ENCODE assay signal across 8 cellular contexts in the genomic region with DNA sequence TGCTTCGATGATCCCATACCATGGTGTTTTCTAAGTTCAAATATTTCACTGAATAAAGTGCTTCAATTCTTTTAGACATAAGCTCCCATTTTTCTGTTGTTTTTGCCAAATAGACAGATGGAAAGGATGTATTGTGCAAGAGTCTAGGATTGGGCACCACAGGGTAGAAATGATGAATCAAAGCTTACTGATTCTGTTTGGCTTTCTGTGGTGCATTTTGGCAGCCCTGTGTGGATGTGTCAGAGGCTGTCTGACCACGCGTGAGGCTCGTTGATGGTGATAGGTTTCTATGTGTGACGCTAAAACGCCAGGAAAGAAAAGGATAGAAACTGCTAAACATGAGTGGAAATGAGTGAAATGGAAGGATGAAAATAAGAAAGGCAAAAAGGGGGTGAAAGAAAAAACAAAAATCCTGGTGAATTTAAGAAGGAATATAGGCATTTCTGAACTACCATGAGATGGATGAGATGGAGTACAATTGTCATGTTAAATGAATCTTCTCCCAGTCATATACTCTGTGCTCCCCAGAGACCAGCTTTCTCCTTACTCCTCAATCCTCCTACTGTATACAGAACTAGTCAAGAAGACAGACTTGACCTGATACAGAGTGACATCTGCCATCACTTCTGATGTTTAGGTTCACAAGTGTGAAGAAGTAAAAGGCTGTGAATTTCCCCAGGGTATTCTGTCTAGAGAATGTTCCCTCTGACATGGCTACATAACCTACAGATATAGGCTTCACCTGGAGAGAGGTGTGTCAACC. TPM values are rescaled to one million over a fixed set of nuclear protein-coding genes. Genes with fewer than 3 reads are reported as not detected.
A peak's percentile ranks its signal among the peaks of the same experiment; 100 is the strongest.
DNase-seq lines count a peak whose midpoint lies in the region; ATAC-seq, FAIRE-seq and TF ChIP-seq lines count a peak whose summit lies in the region.

No MANE protein-coding gene starts in this region.

- no peak for FAIRE-seq in GM12891 (lab: Jason Lieb, UNC)

- peak; percentile 67 for DNase-seq in stimulated activated CD4-positive, alpha-beta T cell treated with anti-CD3 and anti-CD28 coated beads, Interleukin-15, amount 100 ng/mL, for 24 hours
- no peak for DNase-seq in stimulated activated CD4-positive, alpha-beta T cell treated with anti-CD3 and anti-CD28 coated beads, Interleukin-12 subunit alpha, Interleukin-12 subunit beta, amount 100 ng/mL, for 4 hours
- DNase-seq in left lung (no peak), GM12891 (ENCODE audit: insufficient read length, low spot score) (no peak), HAP-1 (ENCODE audit: low spot score in 2 of 2) (no peak)

- H3K9me3 Mint-ChIP-seq in activated T-helper 17 cell treated with anti-CD3 and anti-CD28 coated beads, Interleukin-2, amount 50 U/mL, for 72 hours, result no peaks in the 10 kb centered on the region

- intact Hi-C loops in left lung (cut with DNase I), result no loop called here

- peaks cover 15% of the 10 kb centered on the region for H3K36me3 Mint-ChIP-seq in activated T-helper 17 cell treated with anti-CD3 and anti-CD28 coated beads, Interleukin-2, amount 50 U/mL, for 72 hours (ENCODE audit: low read depth)

- no peak for TF ChIP-seq POLR2A in GM12891 (IDR thresholded peaks at IDR 0.05; ENCODE audit: low read depth, low read length)

- no peaks in the 10 kb centered on the region for H3K27me3 Mint-ChIP-seq in activated T-helper 17 cell treated with anti-CD3 and anti-CD28 coated beads, Interleukin-2, amount 50 U/mL, for 72 hours

- H3K27me3 ChIP-seq in left lung (no peaks in the 10 kb centered on the region), HAP-1 (ENCODE audit: low read depth) (no peaks in the 10 kb centered on the region)

- peak; percentile 92 for ATAC-seq in activated T-helper 17 cell treated with anti-CD3 and anti-CD28 coated beads, Interleukin-2, amount 50 U/mL, for 72 hours (replicated peaks)
- ATAC-seq in left lung (peak; percentile 58), GM21737 (IDR thresholded peaks at IDR 0.05; ENCODE audit: unreplicated experiment) (no peak), HG02938 (IDR thresholded peaks at IDR 0.05; ENCODE audit: unreplicated experiment) (no peak)

- H3K27ac ChIP-seq in left lung, result no peak overlapping the region

- H3K9me3 ChIP-seq in left lung, result no peaks in the 10 kb centered on the region
- no peaks in the 10 kb centered on the region for H3K9me3 ChIP-seq in HAP-1

- H3K4me3 Mint-ChIP-seq in activated T-helper 17 cell treated with anti-CD3 and anti-CD28 coated beads, Interleukin-2, amount 50 U/mL, for 72 hours, result peak overlapping the region; percentile 40

- peaks cover 28% of the 10 kb centered on the region for H3K4me1 Mint-ChIP-seq in activated T-helper 17 cell treated with anti-CD3 and anti-CD28 coated beads, Interleukin-2, amount 50 U/mL, for 72 hours

- H3K4me3 ChIP-seq in left lung (no peak overlapping the region), HAP-1 (no peak overlapping the region)

- no peak for TF ChIP-seq CTCF in left lung (IDR thresholded peaks at IDR 0.05)

- peak overlapping the region; percentile 83 for H3K27ac Mint-ChIP-seq in activated T-helper 17 cell treated with anti-CD3 and anti-CD28 coated beads, Interleukin-2, amount 50 U/mL, for 72 hours

- H3K36me3 ChIP-seq in left lung (no peaks in the 10 kb centered on the region), HAP-1 (replicated peaks) (no peaks in the 10 kb centered on the region)

- in situ Hi-C loops in HAP-1 (cut with MboI; ENCODE audit: low sequenced_read_pairs), result no loop called here

- H3K4me1 ChIP-seq in left lung (no peaks in the 10 kb centered on the region), HAP-1 (no peaks in the 10 kb centered on the region)

TF ChIP-seq in GM12891, 5 proteins besides CTCF, POLR2A, EP300 and RAD21:
- TF ChIP-seq SPI1 (IDR thresholded peaks at IDR 0.05; ENCODE audit: low read depth, low read length), result no peak
- TF ChIP-seq TAF1 (IDR thresholded peaks at IDR 0.05; ENCODE audit: low read depth, low read length), result no peak
- TF ChIP-seq POLR2AphosphoS5 (IDR thresholded peaks at IDR 0.05; ENCODE audit: low read depth, low read length), result no peak
- no peak for TF ChIP-seq POU2F2 (IDR thresholded peaks at IDR 0.05; ENCODE audit: low read depth, low read length)
- TF ChIP-seq PAX5 (IDR thresholded peaks at IDR 0.05; ENCODE audit: insufficient read depth, low read length, severe bottlenecking), result no peak

RNA-seq across cellular contexts. Expression of gene ANKH, which starts 54.4 kb away (rescaled TPM):
- 100 to 1,000 TPM; 101 to 193 TPM for total RNA-seq in activated T-helper 17 cell treated with anti-CD3 and anti-CD28 coated beads, Interleukin-2, amount 50 U/mL, for 72 hours
- total RNA-seq in left lung, result 10 to 100 TPM; 45.3 to 57.5 TPM
- polyA plus RNA-seq in GM12891 (2012; ENCODE audit: low read depth, missing spikeins), result 15.5 TPM

Comparison
In these comparisons a context has a peak if more than half of its experiments do, and no peak if none do; other contexts are left out.
1. ATAC-seq: peak in activated T-helper 17 cell treated with anti-CD3 and anti-CD28 coated beads, Interleukin-2, amount 50 U/mL, for 72 hours (single experiment) and left lung (single experiment); none in GM21737 (single experiment) and HG02938 (single experiment).